ENCODE assay signal across 30 cellular contexts in the genomic region with DNA sequence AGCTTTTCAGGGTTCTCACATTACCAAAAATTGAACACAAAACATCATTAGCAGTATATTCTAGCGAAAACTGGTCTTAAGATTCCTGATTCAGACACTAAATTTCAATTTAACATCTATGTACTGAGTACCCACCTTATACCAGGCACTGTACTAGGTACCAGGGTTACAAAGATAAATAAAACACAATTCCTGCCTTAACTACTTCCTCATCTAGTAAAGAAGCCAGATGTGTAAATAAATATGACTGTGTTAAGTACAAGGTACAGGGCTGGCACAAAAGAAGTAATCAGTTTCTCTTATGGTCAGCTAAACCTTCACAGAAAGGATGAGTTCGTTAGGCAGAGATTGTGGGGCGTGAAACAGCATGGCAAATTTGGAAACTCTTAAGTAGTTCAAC. TPM values are rescaled to one million over a fixed set of nuclear protein-coding genes. Genes with fewer than 3 reads are reported as not detected.
"Had no signal": no experiment of that assay in that cellular context is flagged by ENCODE, and none has a peak within 500 bp of the region (broad histone marks: within the 10 kb centered on the region; RNA-seq: fewer than 3 reads in every experiment).

No MANE protein-coding gene starts in this region.

- ATAC-seq: foreskin keratinocyte; gastroesophageal sphincter; heart left ventricle; left cardiac atrium; left ventricle myocardium superior; lower lobe of right lung; natural killer cell; sciatic nerve; stimulated activated memory B cell treated with anti-CD40 and anti-IgM and Interleukin-4, amounts not matched to agents 10 μg/mL and 1 μg/mL and 100 μg/mL, for 72 hours; stimulated activated naive CD8-positive, alpha-beta T cell treated with anti-CD3 and anti-CD28 coated beads, Interleukin-15, Interleukin-2, amounts not matched to agents 100 U/mL and 50 U/mL, for 24 hours had no signal

- H3K9me3 ChIP-seq: esophagus muscularis mucosa, gastroesophageal sphincter, heart left ventricle, lower lobe of right lung, thoracic aorta, tibial nerve, upper lobe of left lung had no signal

- FAIRE-seq: endothelial cell of umbilical vein, islet of Langerhans, urothelium cell line had no signal

- H3K27ac ChIP-seq: coronary artery, esophagus muscularis mucosa, foreskin keratinocyte, gastroesophageal sphincter, heart left ventricle, hepatocyte, lower lobe of right lung, parathyroid adenoma, thoracic aorta, tibial nerve, upper lobe of left lung had no signal

- H3K27me3 ChIP-seq: esophagus muscularis mucosa, foreskin keratinocyte, gastroesophageal sphincter, heart left ventricle, hepatocyte, tibial nerve, upper lobe of left lung had no signal

- H3K27ac Mint-ChIP-seq: natural killer cell; progenitor cell of endocrine pancreas; stimulated activated memory B cell treated with anti-CD40 and anti-IgM and Interleukin-4, amounts not matched to agents 10 μg/mL and 1 μg/mL and 100 μg/mL, for 72 hours had no signal

- H3K4me3 ChIP-seq: coronary artery, esophagus muscularis mucosa, gastroesophageal sphincter, heart left ventricle, hepatocyte, lower lobe of right lung, thoracic aorta, tibial nerve, upper lobe of left lung had no signal

- H3K4me3 Mint-ChIP-seq: natural killer cell; stimulated activated memory B cell treated with anti-CD40 and anti-IgM and Interleukin-4, amounts not matched to agents 10 μg/mL and 1 μg/mL and 100 μg/mL, for 72 hours had no signal

- DNase-seq: dermis blood vessel endothelial cell; effector memory CD4-positive, alpha-beta T cell; foreskin keratinocyte; heart left ventricle; left cardiac atrium; left ventricle myocardium superior; lower lobe of right lung; natural killer cell; stimulated activated CD4-positive, alpha-beta T cell treated with anti-CD3 and anti-CD28 coated beads, Interleukin-4, amount 100 ng/mL, for 4 hours; stimulated activated naive CD8-positive, alpha-beta T cell treated with anti-CD3 and anti-CD28 coated beads, Interleukin-15, Interleukin-2, amounts not matched to agents 100 U/mL and 50 U/mL, for 24 hours; upper lobe of left lung had no signal

- H3K27me3 Mint-ChIP-seq: progenitor cell of endocrine pancreas; stimulated activated memory B cell treated with anti-CD40 and anti-IgM and Interleukin-4, amounts not matched to agents 10 μg/mL and 1 μg/mL and 100 μg/mL, for 72 hours had no signal

RNA-seq across cellular contexts. Expression of gene MOGAT1, which starts 21.7 kb away (rescaled TPM):
- total RNA-seq: chondrocyte, dermis blood vessel endothelial cell, endothelial cell of umbilical vein, epithelial cell of proximal tubule, esophagus muscularis mucosa, fibroblast of lung, foreskin keratinocyte, gastroesophageal sphincter, hepatocyte, kidney epithelial cell, natural killer cell, osteoblast, thoracic aorta, tibial nerve had no signal
- polyA plus RNA-seq: endothelial cell of umbilical vein, fibroblast of lung, foreskin keratinocyte, hepatocyte, neural cell had no signal
